Comparison of ENCODE assay signal across 17 cellular contexts in the genomic region with DNA sequence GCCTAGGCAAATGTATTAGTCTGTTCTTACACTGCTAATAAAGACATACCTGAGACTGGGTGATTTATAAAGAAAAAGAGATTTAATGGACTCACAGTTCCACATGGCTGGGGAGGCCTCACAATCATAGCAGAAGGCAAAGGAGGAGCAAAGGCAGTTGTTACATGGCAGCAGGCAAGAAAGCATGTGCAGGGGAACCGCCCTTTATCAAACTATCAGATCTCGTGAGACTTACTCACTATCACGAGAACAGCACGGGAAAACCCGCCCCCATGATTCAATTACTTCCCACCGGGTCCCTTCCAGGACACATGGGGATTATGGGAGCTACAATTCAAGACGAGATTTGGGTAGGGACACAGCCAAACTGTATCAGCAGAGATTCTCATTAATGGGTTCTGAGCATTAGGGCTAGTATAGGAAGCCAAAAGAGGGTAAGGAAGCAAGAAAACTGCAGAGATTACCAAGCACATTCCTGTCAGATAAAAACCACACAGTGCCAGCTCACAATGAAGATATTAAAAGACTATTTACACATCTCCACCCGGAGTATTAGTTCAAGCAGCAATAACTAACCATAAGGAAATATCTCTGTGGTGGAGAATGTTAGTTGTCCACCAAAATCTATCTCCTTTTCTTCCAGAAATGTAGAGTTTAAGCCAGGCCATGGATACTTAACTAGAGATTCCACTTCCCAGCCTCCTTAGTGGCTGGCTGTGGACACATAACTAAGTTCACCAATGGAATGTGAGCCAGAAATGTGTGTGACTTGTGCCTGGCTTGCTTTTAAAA.
DNase-seq lines count a peak whose midpoint lies in the region; FAIRE-seq and TF ChIP-seq lines count a peak whose summit lies in the region.
"Had no signal": no experiment of that assay in that cellular context is flagged by ENCODE, and none has a peak within 500 bp of the region (broad histone marks: within the 10 kb centered on the region; RNA-seq: fewer than 3 reads in every experiment).

No MANE protein-coding gene starts in this region.

- H4K20me1 ChIP-seq in mammary epithelial cell (ENCODE audit: insufficient read depth, low read length) (no peaks in the 10 kb centered on the region), astrocyte (ENCODE audit: insufficient read depth, low read length) (no peaks in the 10 kb centered on the region)

- dilution Hi-C loops in mammary epithelial cell (cut with HindIII; ENCODE audit: low sequenced_read_pairs), result no loop called here

- in situ Hi-C loops in mammary epithelial cell (cut with MboI; ENCODE audit: low sequenced_read_pairs in 2 of 2) (no loop called here), KBM-7 (cut with MboI; ENCODE audit: low pct_unique_long_range_greater_than_20kb, low sequenced_read_pairs) (no loop called here)

- H3K4me1 Mint-ChIP-seq in MCF 10A (ENCODE audit: insufficient read depth, unreplicated experiment), result peaks cover 20% of the 10 kb centered on the region
- H3K4me1 Mint-ChIP-seq in astrocyte (ENCODE audit: low read depth, unreplicated experiment), result peaks cover 8% of the 10 kb centered on the region
- no peaks in the 10 kb centered on the region for H3K4me1 Mint-ChIP-seq in activated CD4-positive, alpha-beta memory T cell treated with anti-CD3 and anti-CD28 coated beads, Interleukin-2, amount 10 ng/mL, durations not matched to agents 7 days and 5 days
- H3K4me1 Mint-ChIP-seq: endodermal cell had no signal

- H3K9me3 ChIP-seq in mammary epithelial cell (replicated peaks; ENCODE audit: insufficient read depth, low read length) (no peaks in the 10 kb centered on the region), astrocyte (ENCODE audit: insufficient read depth, low read depth, low read length) (no peaks in the 10 kb centered on the region)
- H3K9me3 ChIP-seq in effector memory CD4-positive, alpha-beta T cell (ENCODE audit: control insufficient read depth, low read length), result no peaks in the 10 kb centered on the region
- H3K9me3 ChIP-seq: ovary had no signal

- no TSS peak for BruUV-seq in mammary epithelial cell (replicated peaks; lab: Mats Ljungman, UMichigan)
- no TSS peak for BruUV-seq in MCF 10A (replicated peaks; lab: Mats Ljungman, UMichigan)

- no peak overlapping the region for H3K4me2 ChIP-seq in mammary epithelial cell (ENCODE audit: insufficient read depth, low read depth, low read length)
- no peak overlapping the region for H3K4me2 ChIP-seq in astrocyte (ENCODE audit: low read length)

- DNase-seq in mammary epithelial cell, result peak; percentile 29
- no peak for DNase-seq in MCF 10A (ENCODE audit: unreplicated experiment)
- peak; percentile 65 for DNase-seq in astrocyte (ENCODE audit: low read depth)
- DNase-seq in glomerular visceral epithelial cell (ENCODE audit: extremely low spot score), result peak; percentile 74
- no peak for DNase-seq in KBM-7
- DNase-seq in activated CD4-positive, alpha-beta memory T cell treated with anti-CD3 and anti-CD28 coated beads, Interleukin-2, amount 10 ng/mL, durations not matched to agents 7 days and 5 days, result no peak
- DNase-seq in NCI-H1436 treated with DMSO at 0.1 percent for 48 hours (lab: John Stamatoyannopoulos, UW), result no peak
- no peak for DNase-seq in effector memory CD4-positive, alpha-beta T cell
- DNase-seq: activated CD4-positive, alpha-beta T cell treated with anti-CD3 and anti-CD28 coated beads for 4 hours; central memory CD4-positive, alpha-beta T cell; endodermal cell; head of caudate nucleus; left cardiac atrium; NCI-H2171; ovary; Right ventricle myocardium superior had no signal

- intact Hi-C loops in mammary epithelial cell (cut with micrococcal nuclease) (no loop called here), MCF 10A (cut with micrococcal nuclease) (no loop called here)

- H3K27ac ChIP-seq in mammary epithelial cell (ENCODE audit: insufficient read depth, low read depth, low read length), result no peak overlapping the region
- no peak overlapping the region for H3K27ac ChIP-seq in astrocyte (ENCODE audit: low read depth, low read length)
- H3K27ac ChIP-seq in effector memory CD4-positive, alpha-beta T cell (ENCODE audit: insufficient read depth, low read length, poor library complexity, severe bottlenecking), result no peak overlapping the region
- H3K27ac ChIP-seq: ovary had no signal

- H2AFZ ChIP-seq in mammary epithelial cell (ENCODE audit: low read depth, low read length), result no peak overlapping the region
- no peak overlapping the region for H2AFZ ChIP-seq in astrocyte (ENCODE audit: low read depth, low read length)

- peaks cover 8% of the 10 kb centered on the region for H3K4me1 ChIP-seq in mammary epithelial cell (ENCODE audit: insufficient read depth, low read length)
- H3K4me1 ChIP-seq in astrocyte (ENCODE audit: insufficient read depth, low read length), result no peaks in the 10 kb centered on the region
- H3K4me1 ChIP-seq in effector memory CD4-positive, alpha-beta T cell (ENCODE audit: control insufficient read depth, insufficient read depth, low read length, poor library complexity, severe bottlenecking), result no peaks in the 10 kb centered on the region

- POLR2A ChIA-PET in MCF 10A (lab: Yijun Ruan, JAX), result no interaction called here
- POLR2A ChIA-PET in activated CD4-positive, alpha-beta memory T cell treated with anti-CD3 and anti-CD28 coated beads, Interleukin-2, amount 10 ng/mL, durations not matched to agents 7 days and 5 days (lab: Charles Lee), result no interaction called here

- CTCF ChIA-PET in mammary epithelial cell (lab: Charles Lee; ENCODE audit: low non-redundant PET), result no interaction called here
- CTCF ChIA-PET in MCF 10A (lab: Yijun Ruan, JAX), result interaction anchor here (1.2 kb wide), 1 partner anchor 15 kb away, joined by 3 read pairs; no protein-coding TSS in a partner anchor
- CTCF ChIA-PET in activated CD4-positive, alpha-beta memory T cell treated with anti-CD3 and anti-CD28 coated beads, Interleukin-2, amount 10 ng/mL, durations not matched to agents 7 days and 5 days (lab: Charles Lee), result no interaction called here

- H3K27ac Mint-ChIP-seq in MCF 10A (ENCODE audit: low read depth, unreplicated experiment) (no peak overlapping the region), astrocyte (ENCODE audit: unreplicated experiment) (peak overlapping the region; percentile 88)
- no peak overlapping the region for H3K27ac Mint-ChIP-seq in activated CD4-positive, alpha-beta memory T cell treated with anti-CD3 and anti-CD28 coated beads, Interleukin-2, amount 10 ng/mL, durations not matched to agents 7 days and 5 days
- H3K27ac Mint-ChIP-seq: endodermal cell; T-helper 2 cell treated with Interferon-gamma antibody and Interleukin-4, amounts not matched to agents 5 μg/mL and 100 μg/mL, for 36 hours had no signal

- H3K27me3 ChIP-seq in mammary epithelial cell (ENCODE audit: insufficient read depth, low read length), result peaks cover 2% of the 10 kb centered on the region
- H3K27me3 ChIP-seq in astrocyte (ENCODE audit: insufficient read depth, low read length), result no peaks in the 10 kb centered on the region
- no peaks in the 10 kb centered on the region for H3K27me3 ChIP-seq in effector memory CD4-positive, alpha-beta T cell (replicated peaks; ENCODE audit: control insufficient read depth, insufficient read depth, low read length, poor library complexity, severe bottlenecking)
- H3K27me3 ChIP-seq: ovary had no signal

- no peak for FAIRE-seq in astrocyte (lab: Jason Lieb, UNC)

- H3K27me3 Mint-ChIP-seq in MCF 10A (ENCODE audit: insufficient read depth, unreplicated experiment), result no peaks in the 10 kb centered on the region
- H3K27me3 Mint-ChIP-seq in astrocyte (ENCODE audit: low read depth, unreplicated experiment), result peaks cover 4% of the 10 kb centered on the region
- H3K27me3 Mint-ChIP-seq in activated CD4-positive, alpha-beta memory T cell treated with anti-CD3 and anti-CD28 coated beads, Interleukin-2, amount 10 ng/mL, durations not matched to agents 7 days and 5 days, result peaks cover 3% of the 10 kb centered on the region

- H3K9ac ChIP-seq in mammary epithelial cell (ENCODE audit: insufficient read depth, low read length) (no peak overlapping the region), astrocyte (ENCODE audit: low read length) (no peak overlapping the region)

- H3K36me3 ChIP-seq in mammary epithelial cell (ENCODE audit: insufficient read depth, low read length) (no peaks in the 10 kb centered on the region), astrocyte (ENCODE audit: insufficient read depth, low read length) (no peaks in the 10 kb centered on the region)
- no peaks in the 10 kb centered on the region for H3K36me3 ChIP-seq in effector memory CD4-positive, alpha-beta T cell (ENCODE audit: control insufficient read depth, insufficient read depth, low read length)
- H3K36me3 ChIP-seq: ovary had no signal

- no peak for TF ChIP-seq CTCF in mammary epithelial cell (conservative IDR thresholded peaks at IDR 0.05 in 1 of 2, IDR thresholded peaks at IDR 0.05 in 1 of 2; ENCODE audit: extremely low read depth in 1 of 2, insufficient read depth in 1 of 2, low read depth in 1 of 2, low read length in 2 of 2)
- no peak for TF ChIP-seq CTCF in MCF 10A (IDR thresholded peaks at IDR 0.05; ENCODE audit: unreplicated experiment)
- TF ChIP-seq CTCF in astrocyte (IDR thresholded peaks at IDR 0.05; ENCODE audit: insufficient read depth, low read depth, low read length), result no peak

- H3K4me3 Mint-ChIP-seq in MCF 10A (ENCODE audit: unreplicated experiment), result no peak overlapping the region
- H3K4me3 Mint-ChIP-seq in astrocyte (ENCODE audit: unreplicated experiment), result no peak overlapping the region
- H3K4me3 Mint-ChIP-seq in activated CD4-positive, alpha-beta memory T cell treated with anti-CD3 and anti-CD28 coated beads, Interleukin-2, amount 10 ng/mL, durations not matched to agents 7 days and 5 days, result no peak overlapping the region
- H3K4me3 Mint-ChIP-seq: endodermal cell; T-helper 2 cell treated with Interferon-gamma antibody and Interleukin-4, amounts not matched to agents 5 μg/mL and 100 μg/mL, for 36 hours had no signal

- H3K79me2 ChIP-seq in mammary epithelial cell (ENCODE audit: insufficient read depth, low read length) (no peaks in the 10 kb centered on the region), astrocyte (ENCODE audit: insufficient read depth, low read length) (no peaks in the 10 kb centered on the region)

- WGBS in mammary epithelial cell (ENCODE audit: low coverage, missing lambda C conversion rate), result 83% methylated on average over 8 of the region's 8 CpGs

- H3K9me3 Mint-ChIP-seq in MCF 10A (ENCODE audit: unreplicated experiment) (peaks cover 11% of the 10 kb centered on the region), astrocyte (ENCODE audit: unreplicated experiment) (peaks cover 7% of the 10 kb centered on the region)
- peaks cover 2% of the 10 kb centered on the region for H3K9me3 Mint-ChIP-seq in activated CD4-positive, alpha-beta memory T cell treated with anti-CD3 and anti-CD28 coated beads, Interleukin-2, amount 10 ng/mL, durations not matched to agents 7 days and 5 days
- H3K9me3 Mint-ChIP-seq: T-helper 2 cell treated with Interferon-gamma antibody and Interleukin-4, amounts not matched to agents 5 μg/mL and 100 μg/mL, for 36 hours had no signal

- no peaks in the 10 kb centered on the region for H3K36me3 Mint-ChIP-seq in MCF 10A (ENCODE audit: insufficient read depth, unreplicated experiment)
- H3K36me3 Mint-ChIP-seq in astrocyte (ENCODE audit: low read depth, unreplicated experiment), result no peaks in the 10 kb centered on the region
- H3K36me3 Mint-ChIP-seq in activated CD4-positive, alpha-beta memory T cell treated with anti-CD3 and anti-CD28 coated beads, Interleukin-2, amount 10 ng/mL, durations not matched to agents 7 days and 5 days (ENCODE audit: low read depth), result no peaks in the 10 kb centered on the region

- H3K4me3 ChIP-seq in mammary epithelial cell (replicated peaks in 1 of 3; ENCODE audit: insufficient read depth in 1 of 3, low read depth in 2 of 3, low read length in 3 of 3) (no peak overlapping the region), astrocyte (ENCODE audit: insufficient read depth, low read depth, low read length) (no peak overlapping the region)
- no peak overlapping the region for H3K4me3 ChIP-seq in effector memory CD4-positive, alpha-beta T cell (ENCODE audit: insufficient read depth, low read depth, low read length, poor library complexity, severe bottlenecking)
- H3K4me3 ChIP-seq: ovary had no signal

Comparison
In these comparisons a context has a peak if more than half of its experiments do, and no peak if none do; other contexts are left out.
1. DNase-seq: peak in mammary epithelial cell (single experiment), astrocyte (single experiment) and glomerular visceral epithelial cell (single experiment); none in MCF 10A (single experiment), KBM-7 (single experiment), activated CD4-positive, alpha-beta memory T cell treated with anti-CD3 and anti-CD28 coated beads, Interleukin-2, amount 10 ng/mL, durations not matched to agents 7 days and 5 days (single experiment), NCI-H1436 treated with DMSO at 0.1 percent for 48 hours (single experiment) and effector memory CD4-positive, alpha-beta T cell (0 of 3).